In genomic region chr6:5045417-5045816, GRCh38 we compare ENCODE assay signal across 24 cellular contexts. TPM values are rescaled to one million over a fixed set of nuclear protein-coding genes. Genes with fewer than 3 reads are reported as not detected.
"Had no signal": no experiment of that assay in that cellular context is flagged by ENCODE, and none has a peak within 500 bp of the region (broad histone marks: within the 10 kb centered on the region; RNA-seq: fewer than 3 reads in every experiment).

No MANE protein-coding gene starts in this region.

- H3K27ac ChIP-seq: dorsolateral prefrontal cortex, heart left ventricle, ovary, right atrium auricular region, spleen, testis, tibial nerve, upper lobe of right lung had no signal

- H3K4me1 ChIP-seq: heart left ventricle, right atrium auricular region, spleen, testis, tibial nerve, upper lobe of right lung had no signal

- H3K4me3 ChIP-seq: heart left ventricle, ovary, right atrium auricular region, spleen, testis, tibial nerve, upper lobe of right lung had no signal

- H3K4me3 Mint-ChIP-seq: central memory CD8-positive, alpha-beta T cell; stimulated activated memory B cell treated with anti-CD40 and anti-IgM and Interleukin-4, amounts not matched to agents 10 μg/mL and 1 μg/mL and 100 μg/mL, for 72 hours; stimulated activated naive CD8-positive, alpha-beta T cell treated with anti-CD3 and anti-CD28 coated beads, Interleukin-15, Interleukin-2, amounts not matched to agents 100 ng/mL and 50 ng/mL, for 24 hours had no signal

- H3K27ac Mint-ChIP-seq: naive thymus-derived CD8-positive, alpha-beta T cell; stimulated activated memory B cell treated with anti-CD40 and anti-IgM and Interleukin-4, amounts not matched to agents 10 μg/mL and 1 μg/mL and 100 μg/mL, for 72 hours; stimulated activated naive CD8-positive, alpha-beta T cell treated with anti-CD3 and anti-CD28 coated beads, Interleukin-15, Interleukin-2, amounts not matched to agents 100 ng/mL and 50 ng/mL, for 24 hours had no signal

- DNase-seq: cortex of kidney; dorsolateral prefrontal cortex; effector CD8-positive, alpha-beta T cell; heart left ventricle; hypothalamus; islet precursor cell; mammary epithelial cell; naive thymus-derived CD8-positive, alpha-beta T cell; nucleus accumbens; ovary; spleen; stimulated activated CD4-positive, alpha-beta T cell treated with anti-CD3 and anti-CD28 coated beads, Interleukin-15, amount 100 ng/mL, for 24 hours; stimulated activated CD4-positive, alpha-beta T cell treated with anti-CD3 and anti-CD28 coated beads, Interleukin-1b, Interleukin-23, amount 100 ng/mL, for 48 hours; stimulated activated CD4-positive, alpha-beta T cell treated with anti-CD3 and anti-CD28 coated beads, Interleukin-4, amount 100 ng/mL, for 24 hours; testis; upper lobe of right lung had no signal

- H3K27me3 Mint-ChIP-seq: stimulated activated memory B cell treated with anti-CD40 and anti-IgM and Interleukin-4, amounts not matched to agents 10 μg/mL and 1 μg/mL and 100 μg/mL, for 72 hours; stimulated activated naive CD8-positive, alpha-beta T cell treated with anti-CD3 and anti-CD28 coated beads, Interleukin-15, Interleukin-2, amounts not matched to agents 100 ng/mL and 50 ng/mL, for 24 hours had no signal

- H3K4me1 Mint-ChIP-seq: central memory CD8-positive, alpha-beta T cell; naive thymus-derived CD8-positive, alpha-beta T cell; stimulated activated memory B cell treated with anti-CD40 and anti-IgM and Interleukin-4, amounts not matched to agents 10 μg/mL and 1 μg/mL and 100 μg/mL, for 72 hours had no signal

- ATAC-seq: esophagus mucosa; heart left ventricle; left lobe of liver; naive thymus-derived CD8-positive, alpha-beta T cell; stimulated activated memory B cell treated with anti-CD40 and anti-IgM and Interleukin-4, amounts not matched to agents 10 μg/mL and 1 μg/mL and 100 μg/mL, for 72 hours; upper lobe of right lung had no signal

- H3K27me3 ChIP-seq: dorsolateral prefrontal cortex, heart left ventricle, ovary, right atrium auricular region, spleen, testis, tibial nerve, upper lobe of right lung had no signal

- H3K9me3 ChIP-seq: testis, upper lobe of right lung had no signal

- H3K36me3 ChIP-seq: heart left ventricle, ovary, right atrium auricular region, upper lobe of right lung had no signal

RNA-seq across cellular contexts. Expression of gene PPP1R3G, which starts 39.7 kb away (rescaled TPM):
- polyA plus RNA-seq: naive thymus-derived CD8-positive, alpha-beta T cell; neural cell had no signal
